ENCODE assay signal across 25 cellular contexts in genomic region chr1:84121360-84121759, GRCh38.
"Had no signal": no experiment of that assay in that cellular context is flagged by ENCODE, and none has a peak within 500 bp of the region (broad histone marks: within the 10 kb centered on the region; RNA-seq: fewer than 3 reads in every experiment).

No MANE protein-coding gene starts in this region.

- H3K9me3 Mint-ChIP-seq: activated CD4-positive, alpha-beta memory T cell treated with anti-CD3 and anti-CD28 coated beads, Interleukin-2, amount 10 ng/mL, durations not matched to agents 7 days and 5 days; immature natural killer cell; memory B cell; naive thymus-derived CD4-positive, alpha-beta T cell; type B pancreatic cell had no signal

- ATAC-seq: activated CD8-positive, alpha-beta memory T cell treated with anti-CD3 and anti-CD28 coated beads, Interleukin-2, amount 10 ng/mL, durations not matched to agents 7 days and 5 days; body of pancreas; left ventricle myocardium superior; mucosa of descending colon; naive thymus-derived CD4-positive, alpha-beta T cell; right lobe of liver had no signal

- H3K27me3 Mint-ChIP-seq: activated CD4-positive, alpha-beta memory T cell treated with anti-CD3 and anti-CD28 coated beads, Interleukin-2, amount 10 ng/mL, durations not matched to agents 7 days and 5 days; activated CD8-positive, alpha-beta memory T cell treated with anti-CD3 and anti-CD28 coated beads, Interleukin-2, amount 10 ng/mL, durations not matched to agents 7 days and 5 days; activated naive CD8-positive, alpha-beta T cell treated with anti-CD3 and anti-CD28 coated beads for 36 hours; memory B cell; type B pancreatic cell had no signal

- H3K36me3 Mint-ChIP-seq: activated CD8-positive, alpha-beta memory T cell treated with anti-CD3 and anti-CD28 coated beads, Interleukin-2, amount 10 ng/mL, durations not matched to agents 7 days and 5 days; activated naive CD8-positive, alpha-beta T cell treated with anti-CD3 and anti-CD28 coated beads for 36 hours; memory B cell; naive thymus-derived CD4-positive, alpha-beta T cell had no signal

- DNase-seq: activated CD4-positive, alpha-beta memory T cell treated with anti-CD3 and anti-CD28 coated beads, Interleukin-2, amount 10 ng/mL, durations not matched to agents 7 days and 5 days; activated CD4-positive, alpha-beta T cell treated with anti-CD3 and anti-CD28 coated beads for 48 hours; activated CD4-positive, CD25-positive, alpha-beta regulatory T cell; activated CD8-positive, alpha-beta memory T cell treated with anti-CD3 and anti-CD28 coated beads, Interleukin-2, amount 10 ng/mL, durations not matched to agents 7 days and 5 days; activated naive CD4-positive, alpha-beta T cell; activated naive CD8-positive, alpha-beta T cell treated with anti-CD3 and anti-CD28 coated beads for 36 hours; amniotic stem cell; body of pancreas; central memory CD4-positive, alpha-beta T cell; dorsolateral prefrontal cortex; immature natural killer cell; kidney glomerular epithelial cell; left ventricle myocardium superior; mucosa of descending colon; naive thymus-derived CD4-positive, alpha-beta T cell; ovary; right lobe of liver; small intestine; stimulated activated CD4-positive, alpha-beta T cell treated with anti-CD3 and anti-CD28 coated beads, Interleukin-15, amount 100 ng/mL, for 24 hours; stimulated activated CD4-positive, alpha-beta T cell treated with anti-CD3 and anti-CD28 coated beads, Interleukin-2, amount 100 ng/mL, for 48 hours; stomach; T-helper 2 cell; testis had no signal

- H3K27ac Mint-ChIP-seq: activated CD4-positive, alpha-beta memory T cell treated with anti-CD3 and anti-CD28 coated beads, Interleukin-2, amount 10 ng/mL, durations not matched to agents 7 days and 5 days; activated CD8-positive, alpha-beta memory T cell treated with anti-CD3 and anti-CD28 coated beads, Interleukin-2, amount 10 ng/mL, durations not matched to agents 7 days and 5 days; activated naive CD8-positive, alpha-beta T cell treated with anti-CD3 and anti-CD28 coated beads for 36 hours; immature natural killer cell; memory B cell; naive thymus-derived CD4-positive, alpha-beta T cell; type B pancreatic cell had no signal

- H3K4me3 Mint-ChIP-seq: activated CD4-positive, alpha-beta memory T cell treated with anti-CD3 and anti-CD28 coated beads, Interleukin-2, amount 10 ng/mL, durations not matched to agents 7 days and 5 days; activated CD8-positive, alpha-beta memory T cell treated with anti-CD3 and anti-CD28 coated beads, Interleukin-2, amount 10 ng/mL, durations not matched to agents 7 days and 5 days; activated naive CD8-positive, alpha-beta T cell treated with anti-CD3 and anti-CD28 coated beads for 36 hours; immature natural killer cell; memory B cell; naive thymus-derived CD4-positive, alpha-beta T cell; type B pancreatic cell had no signal
